Comparison of ENCODE assay signal across 28 cellular contexts in the genomic region with DNA sequence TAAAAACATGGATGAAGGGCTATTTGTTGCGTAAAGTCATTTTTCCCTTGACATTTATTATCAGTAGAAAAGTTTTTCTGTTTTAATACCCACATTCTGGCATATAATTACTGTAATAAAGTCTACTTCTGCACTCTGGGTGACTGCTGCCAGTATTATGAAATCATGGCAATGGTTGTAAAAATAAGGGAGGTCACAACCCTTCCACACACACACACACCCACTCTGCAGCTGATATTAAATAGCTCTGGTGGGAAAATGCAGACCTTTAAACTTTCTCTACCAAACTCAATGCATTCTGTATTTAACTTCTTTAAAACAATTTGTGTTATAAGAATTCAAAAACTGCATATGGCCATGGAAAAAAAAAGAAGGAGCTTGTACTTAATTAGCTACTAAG.
DNase-seq lines count a peak whose midpoint lies in the region; FAIRE-seq lines count a peak whose summit lies in the region.
"Had no signal": no experiment of that assay in that cellular context is flagged by ENCODE, and none has a peak within 500 bp of the region (broad histone marks: within the 10 kb centered on the region; RNA-seq: fewer than 3 reads in every experiment).

No MANE protein-coding gene starts in this region.

- H3K36me3 Mint-ChIP-seq in activated T-cell treated with anti-CD3 and anti-CD28 coated beads, Interleukin-2, amount 50 U/mL, for 24 hours (ENCODE audit: low read depth) = no peaks in the 10 kb centered on the region
- H3K36me3 Mint-ChIP-seq in T-helper 2 cell treated with Interferon-gamma antibody and Interleukin-4, amounts not matched to agents 5 μg/mL and 100 μg/mL, for 36 hours (ENCODE audit: low read depth) = peaks cover 4% of the 10 kb centered on the region
- H3K36me3 Mint-ChIP-seq: mesothelial cell of epicardium; stimulated activated effector memory CD8-positive, alpha-beta T cell treated with anti-CD3 and anti-CD28 coated beads, Interleukin-12 subunit alpha, Interleukin-12 subunit beta, amount 100 ng/mL, for 72 hours had no signal

- H3K4me3 Mint-ChIP-seq in activated T-cell treated with anti-CD3 and anti-CD28 coated beads, Interleukin-2, amount 50 U/mL, for 24 hours = no peak overlapping the region
- H3K4me3 Mint-ChIP-seq in T-helper 2 cell treated with Interferon-gamma antibody and Interleukin-4, amounts not matched to agents 5 μg/mL and 100 μg/mL, for 36 hours = no peak overlapping the region
- H3K4me3 Mint-ChIP-seq: activated CD8-positive, alpha-beta memory T cell treated with anti-CD3 and anti-CD28 coated beads, Interleukin-2, amount 10 ng/mL, durations not matched to agents 7 days and 5 days; activated naive CD8-positive, alpha-beta T cell treated with anti-CD3 and anti-CD28 coated beads, Interleukin-2, amount 50 U/mL, for 24 hours; mesothelial cell of epicardium; stimulated activated effector memory CD8-positive, alpha-beta T cell treated with anti-CD3 and anti-CD28 coated beads, Interleukin-12 subunit alpha, Interleukin-12 subunit beta, amount 100 ng/mL, for 72 hours had no signal

- no peak overlapping the region for H3K27ac Mint-ChIP-seq in activated T-cell treated with anti-CD3 and anti-CD28 coated beads, Interleukin-2, amount 50 U/mL, for 24 hours
- no peak overlapping the region for H3K27ac Mint-ChIP-seq in T-helper 2 cell treated with Interferon-gamma antibody and Interleukin-4, amounts not matched to agents 5 μg/mL and 100 μg/mL, for 36 hours
- H3K27ac Mint-ChIP-seq: activated CD8-positive, alpha-beta memory T cell treated with anti-CD3 and anti-CD28 coated beads, Interleukin-2, amount 10 ng/mL, durations not matched to agents 7 days and 5 days; activated naive CD8-positive, alpha-beta T cell treated with anti-CD3 and anti-CD28 coated beads, Interleukin-2, amount 50 U/mL, for 24 hours; stimulated activated effector memory CD8-positive, alpha-beta T cell treated with anti-CD3 and anti-CD28 coated beads, Interleukin-12 subunit alpha, Interleukin-12 subunit beta, amount 100 ng/mL, for 72 hours had no signal

- DNase-seq in SIG-M5 treated with dmso at 0.1 percent for 504 hours (lab: John Stamatoyannopoulos, UW; ENCODE audit: unreplicated experiment) = peak; percentile 29
- DNase-seq in SIG-M5 (lab: John Stamatoyannopoulos, UW) = no peak
- DNase-seq in NOMO-1 (lab: John Stamatoyannopoulos, UW; ENCODE audit: unreplicated experiment in 2 of 2) = peak; percentile 71 to 75
- DNase-seq in fibroblast of gingiva (ENCODE audit: low read depth) = peak; percentile 21
- peak; percentile 45 for DNase-seq in small intestine
- DNase-seq in activated T-cell treated with anti-CD3 and anti-CD28 coated beads, Interleukin-2, amount 50 U/mL, for 24 hours = no peak
- DNase-seq in T-helper 2 cell treated with Interferon-gamma antibody and Interleukin-4, amounts not matched to agents 5 μg/mL and 100 μg/mL, for 36 hours (ENCODE audit: low spot score) = no peak
- no peak for DNase-seq in COLO668 (lab: John Stamatoyannopoulos, UW; ENCODE audit: unreplicated experiment)
- DNase-seq: 8988T; activated CD8-positive, alpha-beta memory T cell treated with anti-CD3 and anti-CD28 coated beads, Interleukin-2, amount 10 ng/mL, durations not matched to agents 7 days and 5 days; activated naive CD8-positive, alpha-beta T cell treated with anti-CD3 and anti-CD28 coated beads, Interleukin-2, amount 50 U/mL, for 24 hours; activated T-cell treated with anti-CD3 and anti-CD28 coated beads, Interleukin-2, amount 50 U/mL, for 48 hours; Calu3; central memory CD4-positive, alpha-beta T cell; DMS79; GF-D8; NCI-H1092; NCI-H1694 treated with DMSO at 0.1 percent for 48 hours; NCI-H446 treated with DMSO at 0.1 percent for 48 hours; NCI-H774; posterior cingulate gyrus; RPMI8226; stimulated activated CD4-positive, alpha-beta T cell treated with anti-CD3 and anti-CD28 coated beads, Interleukin-15, amount 100 ng/mL, for 24 hours; stimulated activated CD4-positive, alpha-beta T cell treated with anti-CD3 and anti-CD28 coated beads, Interleukin-4, amount 100 ng/mL, for 4 hours; transverse colon had no signal

- H3K27ac ChIP-seq in small intestine (ENCODE audit: low read depth in 1 of 2, low read length in 1 of 2) = no peak overlapping the region
- H3K27ac ChIP-seq: SK-N-MC, transverse colon had no signal

- H3K4me3 ChIP-seq in small intestine (ENCODE audit: low read depth in 1 of 2, low read length in 2 of 2) = no peak overlapping the region
- H3K4me3 ChIP-seq: SK-N-MC, transverse colon had no signal

- FAIRE-seq in small intestine (lab: Jason Lieb, UNC) = no peak

- no peaks in the 10 kb centered on the region for H3K27me3 ChIP-seq in small intestine (ENCODE audit: control insufficient read depth in 2 of 2, insufficient read depth in 2 of 2, low read length in 2 of 2)
- H3K27me3 ChIP-seq: transverse colon had no signal

- H3K9me3 Mint-ChIP-seq in activated T-cell treated with anti-CD3 and anti-CD28 coated beads, Interleukin-2, amount 50 U/mL, for 24 hours = peaks cover 2% of the 10 kb centered on the region
- peaks cover 7% of the 10 kb centered on the region for H3K9me3 Mint-ChIP-seq in T-helper 2 cell treated with Interferon-gamma antibody and Interleukin-4, amounts not matched to agents 5 μg/mL and 100 μg/mL, for 36 hours
- H3K9me3 Mint-ChIP-seq: stimulated activated effector memory CD8-positive, alpha-beta T cell treated with anti-CD3 and anti-CD28 coated beads, Interleukin-12 subunit alpha, Interleukin-12 subunit beta, amount 100 ng/mL, for 72 hours had no signal

- peaks cover 2 to 3% of the 10 kb centered on the region in 2 donors for H3K4me1 ChIP-seq in small intestine (ENCODE audit: control insufficient read depth in 2 of 2, insufficient read depth in 1 of 2, low read depth in 1 of 2, low read length in 1 of 2)
- H3K4me1 ChIP-seq: transverse colon had no signal

- no peaks in the 10 kb centered on the region for H3K27me3 Mint-ChIP-seq in activated T-cell treated with anti-CD3 and anti-CD28 coated beads, Interleukin-2, amount 50 U/mL, for 24 hours
- H3K27me3 Mint-ChIP-seq in T-helper 2 cell treated with Interferon-gamma antibody and Interleukin-4, amounts not matched to agents 5 μg/mL and 100 μg/mL, for 36 hours (ENCODE audit: low read depth) = peaks cover 10% of the 10 kb centered on the region
- H3K27me3 Mint-ChIP-seq: activated naive CD8-positive, alpha-beta T cell treated with anti-CD3 and anti-CD28 coated beads, Interleukin-2, amount 50 U/mL, for 24 hours had no signal

- H3K9me3 ChIP-seq in small intestine (ENCODE audit: control insufficient read depth, low read depth) = no peaks in the 10 kb centered on the region
- H3K9me3 ChIP-seq: transverse colon had no signal

- WGBS in small intestine, 3 donors = 16 to 63% (median 38%) methylated on average over 1 of the region's 1 CpG

- H3K36me3 ChIP-seq in small intestine (ENCODE audit: control insufficient read depth in 2 of 2, insufficient read depth in 2 of 2, low read length in 2 of 2) = no peaks in the 10 kb centered on the region
- H3K36me3 ChIP-seq: transverse colon had no signal

- peaks cover 31% of the 10 kb centered on the region for H3K4me1 Mint-ChIP-seq in activated T-cell treated with anti-CD3 and anti-CD28 coated beads, Interleukin-2, amount 50 U/mL, for 24 hours (ENCODE audit: low read depth)
- peaks cover 19% of the 10 kb centered on the region for H3K4me1 Mint-ChIP-seq in T-helper 2 cell treated with Interferon-gamma antibody and Interleukin-4, amounts not matched to agents 5 μg/mL and 100 μg/mL, for 36 hours (ENCODE audit: low read depth)
- H3K4me1 Mint-ChIP-seq: stimulated activated effector memory CD8-positive, alpha-beta T cell treated with anti-CD3 and anti-CD28 coated beads, Interleukin-12 subunit alpha, Interleukin-12 subunit beta, amount 100 ng/mL, for 72 hours had no signal

Comparison
In these comparisons a context has a peak if more than half of its experiments do, and no peak if none do; other contexts are left out.
1. DNase-seq: peak in SIG-M5 treated with dmso at 0.1 percent for 504 hours (single experiment), NOMO-1 (2 of 2), fibroblast of gingiva (single experiment) and small intestine (single experiment); none in SIG-M5 (single experiment), activated T-cell treated with anti-CD3 and anti-CD28 coated beads, Interleukin-2, amount 50 U/mL, for 24 hours (single experiment), T-helper 2 cell treated with Interferon-gamma antibody and Interleukin-4, amounts not matched to agents 5 μg/mL and 100 μg/mL, for 36 hours (single experiment) and COLO668 (single experiment).